1 cellular context compared by ENCODE assay signal in the genomic region with DNA sequence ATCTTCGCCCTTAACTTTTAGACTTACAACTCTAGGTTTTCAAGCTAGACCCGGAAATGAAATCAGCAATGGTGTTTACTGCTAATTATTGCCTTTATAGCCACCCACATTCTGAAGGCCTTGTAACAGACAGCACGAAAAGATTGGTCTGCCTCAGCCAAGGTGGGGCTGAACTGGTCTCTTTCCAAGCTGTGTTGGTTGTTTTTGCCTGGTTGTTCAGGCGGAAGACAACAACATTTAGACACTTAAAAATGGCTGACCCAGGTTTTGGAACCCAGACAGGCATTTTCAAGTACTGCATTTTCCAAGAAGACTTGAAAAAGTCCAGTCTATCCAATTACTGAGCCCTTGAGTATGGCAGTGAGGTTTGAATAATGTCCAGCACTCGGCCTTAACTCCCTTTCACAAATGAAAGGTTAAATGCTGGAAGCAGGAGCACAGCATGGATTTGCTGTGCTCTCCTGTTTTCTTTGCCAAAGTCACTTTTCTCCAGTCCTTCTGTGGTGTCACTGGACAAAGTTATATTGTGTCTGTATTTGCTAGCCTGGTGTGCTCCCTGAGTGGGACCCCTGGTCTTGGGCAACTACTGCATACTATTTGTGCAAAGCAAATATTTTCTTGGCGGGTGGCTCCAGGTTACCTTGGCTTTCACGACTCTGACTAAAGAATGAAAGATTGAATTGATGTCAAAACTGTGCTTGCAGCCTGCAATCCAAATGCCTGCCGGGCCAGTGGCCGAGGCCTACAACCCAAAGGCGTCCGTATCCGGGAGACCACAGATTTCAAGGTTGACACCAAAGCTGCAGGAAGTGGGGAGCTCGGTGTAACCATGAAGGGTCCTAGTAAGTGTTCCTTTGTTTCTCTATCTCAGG.
TF ChIP-seq lines count a peak whose summit lies in the region.

No MANE protein-coding gene starts in this region.

TF ChIP-seq in HepG2, 621 proteins besides CTCF, POLR2A, EP300 and RAD21 (continued from another document):
- 0 out of 2 replicates have a peak, but pooled peaks have one; percentile 71 for TF ChIP-seq HINFP (CRISPR knock-in tag; IDR thresholded peaks at IDR 0.05; ENCODE audit: low read depth)
